ENCODE assay signal across 2 cellular contexts in the genomic region with DNA sequence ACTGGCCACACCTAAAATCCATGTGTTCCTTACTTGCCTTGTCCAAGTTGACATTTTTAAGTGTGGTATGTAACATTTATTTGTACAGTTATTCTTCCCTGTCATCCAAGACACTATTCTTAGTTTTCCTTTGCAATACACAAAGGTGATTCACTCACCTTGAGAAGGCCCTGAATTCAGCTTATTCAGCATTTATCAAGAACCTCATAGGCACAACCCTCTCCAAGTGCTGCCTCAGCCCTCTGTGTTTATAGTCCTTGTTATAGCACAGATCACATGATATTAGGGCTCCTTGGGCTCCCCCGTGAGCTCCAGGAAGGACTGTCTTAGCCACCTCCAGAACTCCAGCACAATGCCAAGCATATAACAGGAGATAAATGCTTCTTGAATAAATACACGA.
TF ChIP-seq lines count a peak whose summit lies in the region.

No MANE protein-coding gene starts in this region.

TF ChIP-seq in IMR-90, 13 proteins besides CTCF, POLR2A, EP300 and RAD21:
- TF ChIP-seq MAFK (IDR thresholded peaks at IDR 0.05; ENCODE audit: low read depth, low read length) (peak; percentile 95), CHD1 (IDR thresholded peaks at IDR 0.05; ENCODE audit: low read depth, low read length) (no peak), BHLHE40 (IDR thresholded peaks at IDR 0.05; ENCODE audit: low read depth, low read length) (no peak)

TF ChIP-seq in K562, 482 proteins besides CTCF, POLR2A, EP300 and RAD21:
- TF ChIP-seq MAFG (tag; conservative IDR thresholded peaks at IDR 0.05) (peak; percentile 51; the same call in 1 of the 2 replicates), MAFF (IDR thresholded peaks at IDR 0.05; ENCODE audit: low read length) (peak; percentile 79), MAFK (IDR thresholded peaks at IDR 0.05; ENCODE audit: low read length) (peak; percentile 73), ZNF316 (IDR thresholded peaks at IDR 0.05) (peak; percentile 82), GTF2E2 (tag; IDR thresholded peaks at IDR 0.05) (no peak), C11orf30 (IDR thresholded peaks at IDR 0.05; ENCODE audit: low read depth) (peak; percentile 64; the same call in 1 of the 2 replicates)
